17 cellular contexts compared by ENCODE assay signal in genomic region chr6:6058054-6058444, GRCh38. TPM values are rescaled to one million over a fixed set of nuclear protein-coding genes. Genes with fewer than 3 reads are reported as not detected.
"Had no signal": no experiment of that assay in that cellular context is flagged by ENCODE, and none has a peak within 500 bp of the region (broad histone marks: within the 10 kb centered on the region; RNA-seq: fewer than 3 reads in every experiment).

No MANE protein-coding gene starts in this region.

- H3K27me3 ChIP-seq: foreskin keratinocyte, right atrium auricular region, sigmoid colon had no signal

- H3K9me3 ChIP-seq: neutrophil, sigmoid colon, thoracic aorta had no signal

- DNase-seq: effector CD4-positive, alpha-beta T cell; endodermal cell; left colon; left ventricle myocardium superior; sigmoid colon; stimulated activated CD4-positive, alpha-beta T cell treated with anti-CD3 and anti-CD28 coated beads, Interleukin-2, amount 100 ng/mL, for 24 hours; stimulated activated CD4-positive, alpha-beta T cell treated with anti-CD3 and anti-CD28 coated beads, Interleukin-4, amount 100 ng/mL, for 4 hours; stimulated activated naive B cell treated with anti-CD40 and anti-IgM and Interleukin-4, amounts not matched to agents 10 μg/mL and 1 μg/mL and 100 μg/mL, for 72 hours; transverse colon had no signal

- H3K4me1 ChIP-seq: foreskin keratinocyte, right atrium auricular region, sigmoid colon, transverse colon had no signal

- H3K27ac ChIP-seq: coronary artery, foreskin keratinocyte, hepatocyte, neutrophil, right atrium auricular region, sigmoid colon, skin epidermis, thoracic aorta, transverse colon had no signal

- H3K36me3 ChIP-seq: neutrophil, right atrium auricular region, sigmoid colon, thoracic aorta, transverse colon had no signal

- H3K4me3 ChIP-seq: coronary artery, hepatocyte, right atrium auricular region, sigmoid colon, skin epidermis, thoracic aorta, transverse colon had no signal

RNA-seq across cellular contexts. Expression of gene NRN1, which starts 51.3 kb away (rescaled TPM):
- total RNA-seq: foreskin keratinocyte, hepatocyte, osteocyte had no signal
